In genomic region chr16:72989203-72989991, GRCh38 we compare ENCODE assay signal across 11 cellular contexts. TPM values are rescaled to one million over a fixed set of nuclear protein-coding genes. Genes with fewer than 3 reads are reported as not detected.
DNase-seq lines count a peak whose midpoint lies in the region; ATAC-seq and TF ChIP-seq lines count a peak whose summit lies in the region.
"Had no signal": no experiment of that assay in that cellular context is flagged by ENCODE, and none has a peak within 500 bp of the region (broad histone marks: within the 10 kb centered on the region; RNA-seq: fewer than 3 reads in every experiment).

No MANE protein-coding gene starts in this region.

- no peaks in the 10 kb centered on the region for H3K27me3 Mint-ChIP-seq in activated naive CD8-positive, alpha-beta T cell treated with anti-CD3 and anti-CD28 coated beads, Interleukin-2, amount 50 U/mL, for 24 hours
- no peaks in the 10 kb centered on the region for H3K27me3 Mint-ChIP-seq in activated naive CD8-positive, alpha-beta T cell treated with anti-CD3 and anti-CD28 coated beads for 36 hours
- no peaks in the 10 kb centered on the region for H3K27me3 Mint-ChIP-seq in chondrocyte (ENCODE audit: low read depth)
- H3K27me3 Mint-ChIP-seq in stimulated activated memory B cell treated with anti-CD40 and anti-IgM and Interleukin-4, amounts not matched to agents 10 μg/mL and 1 μg/mL and 100 μg/mL, for 72 hours: no peaks in the 10 kb centered on the region

- no peak overlapping the region for H3K4me3 Mint-ChIP-seq in activated naive CD8-positive, alpha-beta T cell treated with anti-CD3 and anti-CD28 coated beads, Interleukin-2, amount 50 U/mL, for 24 hours
- no peak overlapping the region for H3K4me3 Mint-ChIP-seq in activated naive CD8-positive, alpha-beta T cell treated with anti-CD3 and anti-CD28 coated beads for 36 hours
- H3K4me3 Mint-ChIP-seq in chondrocyte (ENCODE audit: unreplicated experiment): peak overlapping the region; percentile 45
- H3K4me3 Mint-ChIP-seq in stimulated activated memory B cell treated with anti-CD40 and anti-IgM and Interleukin-4, amounts not matched to agents 10 μg/mL and 1 μg/mL and 100 μg/mL, for 72 hours: no peak overlapping the region
- H3K4me3 Mint-ChIP-seq: activated naive CD4-positive, alpha-beta T cell treated with anti-CD3 and anti-CD28 coated beads for 36 hours; CD8-positive, alpha-beta memory T cell had no signal

- H3K4me1 Mint-ChIP-seq in activated naive CD8-positive, alpha-beta T cell treated with anti-CD3 and anti-CD28 coated beads, Interleukin-2, amount 50 U/mL, for 24 hours: peaks cover 7% of the 10 kb centered on the region
- no peaks in the 10 kb centered on the region for H3K4me1 Mint-ChIP-seq in activated naive CD8-positive, alpha-beta T cell treated with anti-CD3 and anti-CD28 coated beads for 36 hours
- H3K4me1 Mint-ChIP-seq in chondrocyte (ENCODE audit: low read depth): peaks cover 96% of the 10 kb centered on the region
- H3K4me1 Mint-ChIP-seq in stimulated activated memory B cell treated with anti-CD40 and anti-IgM and Interleukin-4, amounts not matched to agents 10 μg/mL and 1 μg/mL and 100 μg/mL, for 72 hours: peaks cover 11% of the 10 kb centered on the region
- H3K4me1 Mint-ChIP-seq: CD8-positive, alpha-beta memory T cell had no signal

- H3K27ac Mint-ChIP-seq in activated naive CD8-positive, alpha-beta T cell treated with anti-CD3 and anti-CD28 coated beads, Interleukin-2, amount 50 U/mL, for 24 hours: no peak overlapping the region
- H3K27ac Mint-ChIP-seq in activated naive CD8-positive, alpha-beta T cell treated with anti-CD3 and anti-CD28 coated beads for 36 hours: no peak overlapping the region
- H3K27ac Mint-ChIP-seq in chondrocyte (ENCODE audit: unreplicated experiment): peak overlapping the region; percentile 94
- no peak overlapping the region for H3K27ac Mint-ChIP-seq in stimulated activated memory B cell treated with anti-CD40 and anti-IgM and Interleukin-4, amounts not matched to agents 10 μg/mL and 1 μg/mL and 100 μg/mL, for 72 hours
- H3K27ac Mint-ChIP-seq: activated naive CD4-positive, alpha-beta T cell treated with anti-CD3 and anti-CD28 coated beads for 36 hours; CD8-positive, alpha-beta memory T cell had no signal

- no peaks in the 10 kb centered on the region for H3K9me3 ChIP-seq in mucosa of descending colon

- ATAC-seq in activated naive CD8-positive, alpha-beta T cell treated with anti-CD3 and anti-CD28 coated beads, Interleukin-2, amount 50 U/mL, for 24 hours: peak; percentile 49
- ATAC-seq in mucosa of descending colon (peak; percentile 70), HG03097 (IDR thresholded peaks at IDR 0.05; ENCODE audit: low FRiP score, unreplicated experiment) (no peak), GM18861 (IDR thresholded peaks at IDR 0.05; ENCODE audit: unreplicated experiment) (no peak), GM21786 (IDR thresholded peaks at IDR 0.05; ENCODE audit: unreplicated experiment) (no peak)
- ATAC-seq in stimulated activated memory B cell treated with anti-CD40 and anti-IgM and Interleukin-4, amounts not matched to agents 10 μg/mL and 1 μg/mL and 100 μg/mL, for 72 hours: no peak

- H3K36me3 ChIP-seq in mucosa of descending colon (ENCODE audit: low read depth): no peaks in the 10 kb centered on the region

- no peak for TF ChIP-seq CTCF in chondrocyte (IDR thresholded peaks at IDR 0.05)
- TF ChIP-seq CTCF in mucosa of descending colon (IDR thresholded peaks at IDR 0.05): no peak

- DNase-seq in activated naive CD8-positive, alpha-beta T cell treated with anti-CD3 and anti-CD28 coated beads, Interleukin-2, amount 50 U/mL, for 24 hours: no peak
- DNase-seq in activated naive CD8-positive, alpha-beta T cell treated with anti-CD3 and anti-CD28 coated beads for 36 hours: no peak
- no peak for DNase-seq in chondrocyte (ENCODE audit: low spot score)
- no peak for DNase-seq in mucosa of descending colon
- DNase-seq: activated naive CD4-positive, alpha-beta T cell treated with anti-CD3 and anti-CD28 coated beads for 36 hours; CD8-positive, alpha-beta memory T cell; NCI-H524 had no signal

- no peaks in the 10 kb centered on the region for H3K9me3 Mint-ChIP-seq in activated naive CD8-positive, alpha-beta T cell treated with anti-CD3 and anti-CD28 coated beads, Interleukin-2, amount 50 U/mL, for 24 hours
- no peaks in the 10 kb centered on the region for H3K9me3 Mint-ChIP-seq in activated naive CD8-positive, alpha-beta T cell treated with anti-CD3 and anti-CD28 coated beads for 36 hours
- H3K9me3 Mint-ChIP-seq in chondrocyte (ENCODE audit: low read depth): no peaks in the 10 kb centered on the region
- H3K9me3 Mint-ChIP-seq in stimulated activated memory B cell treated with anti-CD40 and anti-IgM and Interleukin-4, amounts not matched to agents 10 μg/mL and 1 μg/mL and 100 μg/mL, for 72 hours: no peaks in the 10 kb centered on the region
- H3K9me3 Mint-ChIP-seq: activated naive CD4-positive, alpha-beta T cell treated with anti-CD3 and anti-CD28 coated beads for 36 hours had no signal

- peaks cover 13% of the 10 kb centered on the region for H3K4me1 ChIP-seq in mucosa of descending colon (ENCODE audit: low read depth)

- H3K4me3 ChIP-seq in mucosa of descending colon: no peak overlapping the region

- no peaks in the 10 kb centered on the region for H3K36me3 Mint-ChIP-seq in activated naive CD8-positive, alpha-beta T cell treated with anti-CD3 and anti-CD28 coated beads, Interleukin-2, amount 50 U/mL, for 24 hours (ENCODE audit: low read depth)
- no peaks in the 10 kb centered on the region for H3K36me3 Mint-ChIP-seq in activated naive CD8-positive, alpha-beta T cell treated with anti-CD3 and anti-CD28 coated beads for 36 hours
- no peaks in the 10 kb centered on the region for H3K36me3 Mint-ChIP-seq in chondrocyte (ENCODE audit: low read depth)
- H3K36me3 Mint-ChIP-seq in stimulated activated memory B cell treated with anti-CD40 and anti-IgM and Interleukin-4, amounts not matched to agents 10 μg/mL and 1 μg/mL and 100 μg/mL, for 72 hours: no peaks in the 10 kb centered on the region
- H3K36me3 Mint-ChIP-seq: CD8-positive, alpha-beta memory T cell had no signal

- intact Hi-C loops in mucosa of descending colon (cut with DNase I, micrococcal nuclease): no loop called here

RNA-seq across cellular contexts. Expression of gene ZFHX3, which starts 58.5 kb away (rescaled TPM):
- total RNA-seq in activated naive CD8-positive, alpha-beta T cell treated with anti-CD3 and anti-CD28 coated beads for 36 hours: under 1 TPM; 0.40 to 0.54 TPM
- total RNA-seq in chondrocyte: 74.4 to 91.0 TPM (median 86.8 TPM) in 3 replicates
- total RNA-seq in mucosa of descending colon: 10 to 100 TPM; 13.8 to 36.0 (median 15.5) TPM

Comparison
In these comparisons a context has a peak if more than half of its experiments do, and no peak if none do; other contexts are left out.
1. ATAC-seq: peak in activated naive CD8-positive, alpha-beta T cell treated with anti-CD3 and anti-CD28 coated beads, Interleukin-2, amount 50 U/mL, for 24 hours (single experiment) and mucosa of descending colon (single experiment); none in stimulated activated memory B cell treated with anti-CD40 and anti-IgM and Interleukin-4, amounts not matched to agents 10 μg/mL and 1 μg/mL and 100 μg/mL, for 72 hours (single experiment), HG03097 (single experiment), GM18861 (single experiment) and GM21786 (single experiment).
2. RNA of gene ZFHX3, which starts 58.5 kb away (total RNA-seq): 74.4 to 91.0 TPM in chondrocyte and 13.8 to 36.0 TPM in mucosa of descending colon; 0.40 to 0.54 TPM in activated naive CD8-positive, alpha-beta T cell treated with anti-CD3 and anti-CD28 coated beads for 36 hours; every median in the first group is over 4 times any median in the second.